In genomic region chr15:41965441-41966413, GRCh38 we compare ENCODE assay signal across 1 cellular context.
TF ChIP-seq lines count a peak whose summit lies in the region.

No MANE protein-coding gene starts in this region.

TF ChIP-seq in GM23338, 12 proteins besides CTCF, POLR2A, EP300 and RAD21 (continued from another document):
- TF ChIP-seq ZNF462 (CRISPR knock-in tag; IDR thresholded peaks at IDR 0.05) (no peak), EZH2phosphoT487 (IDR thresholded peaks at IDR 0.05; ENCODE audit: unreplicated experiment) (no peak), JUNB (IDR thresholded peaks at IDR 0.05; ENCODE audit: unreplicated experiment) (no peak), STAT1 (IDR thresholded peaks at IDR 0.05; ENCODE audit: unreplicated experiment) (no peak), REST (IDR thresholded peaks at IDR 0.05; ENCODE audit: unreplicated experiment) (no peak), NANOG (IDR thresholded peaks at IDR 0.05; ENCODE audit: borderline replicate concordance) (no peak), ETS1 (IDR thresholded peaks at IDR 0.05) (no peak), POLR2AphosphoS5 (IDR thresholded peaks at IDR 0.05; ENCODE audit: low read depth) (no peak), EZH2 (IDR thresholded peaks at IDR 0.05; ENCODE audit: low read depth, unreplicated experiment) (no peak), ZNF114 (CRISPR knock-in tag; IDR thresholded peaks at IDR 0.05) (no peak)
